Comparison of ENCODE assay signal across 25 cellular contexts in genomic region chr11:94486068-94486467, GRCh38. TPM values are rescaled to one million over a fixed set of nuclear protein-coding genes. Genes with fewer than 3 reads are reported as not detected.
"Had no signal": no experiment of that assay in that cellular context is flagged by ENCODE, and none has a peak within 500 bp of the region (broad histone marks: within the 10 kb centered on the region; RNA-seq: fewer than 3 reads in every experiment).

No MANE protein-coding gene starts in this region.

- DNase-seq: KBM-7, MG63, NCI-H1092, NCI-H1105 treated with DMSO at 0.1 percent for 48 hours, NCI-H1417 treated with DMSO at 0.1 percent for 48 hours, NCI-H146, NCI-H1694 treated with DMSO at 0.1 percent for 48 hours, NCI-H1930, NCI-H2081, NCI-H2107, NCI-H226, NCI-H446, NCI-H510A, NCI-H524 treated with DMSO at 0.1 percent for 48 hours, NCI-H69, NCI-H774, Right ventricle myocardium superior, RPMI8226, SIG-M5 had no signal

- H3K4me3 Mint-ChIP-seq: IgD-negative memory B cell had no signal

- H3K27ac Mint-ChIP-seq: IgD-negative memory B cell had no signal

- H3K4me1 ChIP-seq: SJSA1 had no signal

- H3K9me3 ChIP-seq: MG63, SJSA1 had no signal

- FAIRE-seq: RCC 7860 had no signal

- H3K27me3 ChIP-seq: MG63, SJSA1 had no signal

- H3K27me3 Mint-ChIP-seq: IgD-negative memory B cell had no signal

- H3K9me3 Mint-ChIP-seq: IgD-negative memory B cell had no signal

- H3K4me3 ChIP-seq: MG63, SJSA1, SK-N-MC had no signal

- H3K27ac ChIP-seq: SJSA1, SK-N-MC had no signal

RNA-seq across cellular contexts. Expression of gene C11orf97, which starts 26.2 kb away (rescaled TPM):
- total RNA-seq: HT-29, LHCN-M2, Right ventricle myocardium superior, SJSA1 had no signal
- polyA plus RNA-seq: IgD-negative memory B cell had no signal
